In the genomic region with DNA sequence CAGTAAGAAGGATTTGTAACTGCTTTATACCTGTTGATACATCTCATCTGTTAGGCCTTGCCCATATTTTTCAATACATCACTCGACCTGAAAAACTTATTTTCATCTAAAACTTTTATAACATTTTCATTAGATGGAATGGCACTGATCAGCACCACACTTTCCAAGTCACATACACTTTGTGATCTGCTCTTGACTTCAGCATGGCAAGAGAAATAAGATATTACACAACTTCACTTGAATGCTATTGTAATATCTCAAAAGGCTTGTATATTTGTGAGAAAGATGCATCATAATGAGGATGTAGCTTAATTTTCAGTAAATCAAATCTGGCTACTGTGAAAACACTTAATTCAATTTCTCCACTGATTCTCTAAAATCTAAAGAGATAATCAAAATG, we compare ENCODE assay signal across 2 cellular contexts.
A peak's percentile ranks its signal among the peaks of the same experiment; 100 is the strongest.
TF ChIP-seq lines count a peak whose summit lies in the region.

No MANE protein-coding gene starts in this region.

TF ChIP-seq in IMR-90, 13 proteins besides CTCF, POLR2A, EP300 and RAD21:
- TF ChIP-seq CEBPB (IDR thresholded peaks at IDR 0.05; ENCODE audit: low read depth, low read length) (peak; percentile 51; the same call in 1 of the 2 replicates), CHD1 (IDR thresholded peaks at IDR 0.05; ENCODE audit: low read depth, low read length) (no peak)

TF ChIP-seq in GM12878, 131 proteins besides CTCF, POLR2A, EP300 and RAD21:
- TF ChIP-seq, protein P1, sequence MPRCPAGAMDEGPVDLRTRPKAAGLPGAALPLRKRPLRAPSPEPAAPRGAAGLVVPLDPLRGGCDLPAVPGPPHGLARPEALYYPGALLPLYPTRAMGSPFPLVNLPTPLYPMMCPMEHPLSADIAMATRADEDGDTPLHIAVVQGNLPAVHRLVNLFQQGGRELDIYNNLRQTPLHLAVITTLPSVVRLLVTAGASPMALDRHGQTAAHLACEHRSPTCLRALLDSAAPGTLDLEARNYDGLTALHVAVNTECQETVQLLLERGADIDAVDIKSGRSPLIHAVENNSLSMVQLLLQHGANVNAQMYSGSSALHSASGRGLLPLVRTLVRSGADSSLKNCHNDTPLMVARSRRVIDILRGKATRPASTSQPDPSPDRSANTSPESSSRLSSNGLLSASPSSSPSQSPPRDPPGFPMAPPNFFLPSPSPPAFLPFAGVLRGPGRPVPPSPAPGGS (IDR thresholded peaks at IDR 0.05; ENCODE audit: borderline replicate concordance, insufficient read depth, low read depth, low read length, poor library complexity, severe bottlenecking): no peak
- no peak for TF ChIP-seq SMAD5 (IDR thresholded peaks at IDR 0.05; ENCODE audit: low read depth)
- TF ChIP-seq POLR2AphosphoS5 (IDR thresholded peaks at IDR 0.05; ENCODE audit: low read length): no peak
- TF ChIP-seq TCF7 (IDR thresholded peaks at IDR 0.05; ENCODE audit: borderline replicate concordance): no peak
- no peak for TF ChIP-seq MTA3 (IDR thresholded peaks at IDR 0.05; ENCODE audit: borderline replicate concordance, low read length)
- no peak for TF ChIP-seq ZNF24 (IDR thresholded peaks at IDR 0.05)
- TF ChIP-seq RELA (IDR thresholded peaks at IDR 0.05; ENCODE audit: borderline replicate concordance, partially characterized antibody): no peak
- TF ChIP-seq, protein P2, sequence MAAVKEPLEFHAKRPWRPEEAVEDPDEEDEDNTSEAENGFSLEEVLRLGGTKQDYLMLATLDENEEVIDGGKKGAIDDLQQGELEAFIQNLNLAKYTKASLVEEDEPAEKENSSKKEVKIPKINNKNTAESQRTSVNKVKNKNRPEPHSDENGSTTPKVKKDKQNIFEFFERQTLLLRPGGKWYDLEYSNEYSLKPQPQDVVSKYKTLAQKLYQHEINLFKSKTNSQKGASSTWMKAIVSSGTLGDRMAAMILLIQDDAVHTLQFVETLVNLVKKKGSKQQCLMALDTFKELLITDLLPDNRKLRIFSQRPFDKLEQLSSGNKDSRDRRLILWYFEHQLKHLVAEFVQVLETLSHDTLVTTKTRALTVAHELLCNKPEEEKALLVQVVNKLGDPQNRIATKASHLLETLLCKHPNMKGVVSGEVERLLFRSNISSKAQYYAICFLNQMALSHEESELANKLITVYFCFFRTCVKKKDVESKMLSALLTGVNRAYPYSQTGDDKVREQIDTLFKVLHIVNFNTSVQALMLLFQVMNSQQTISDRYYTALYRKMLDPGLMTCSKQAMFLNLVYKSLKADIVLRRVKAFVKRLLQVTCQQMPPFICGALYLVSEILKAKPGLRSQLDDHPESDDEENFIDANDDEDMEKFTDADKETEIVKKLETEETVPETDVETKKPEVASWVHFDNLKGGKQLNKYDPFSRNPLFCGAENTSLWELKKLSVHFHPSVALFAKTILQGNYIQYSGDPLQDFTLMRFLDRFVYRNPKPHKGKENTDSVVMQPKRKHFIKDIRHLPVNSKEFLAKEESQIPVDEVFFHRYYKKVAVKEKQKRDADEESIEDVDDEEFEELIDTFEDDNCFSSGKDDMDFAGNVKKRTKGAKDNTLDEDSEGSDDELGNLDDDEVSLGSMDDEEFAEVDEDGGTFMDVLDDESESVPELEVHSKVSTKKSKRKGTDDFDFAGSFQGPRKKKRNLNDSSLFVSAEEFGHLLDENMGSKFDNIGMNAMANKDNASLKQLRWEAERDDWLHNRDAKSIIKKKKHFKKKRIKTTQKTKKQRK (IDR thresholded peaks at IDR 0.05; ENCODE audit: low read depth, low read length): no peak
- no peak for TF ChIP-seq RUNX3 (IDR thresholded peaks at IDR 0.05; ENCODE audit: low read length)
